17 cellular contexts compared by ENCODE assay signal in the genomic region with DNA sequence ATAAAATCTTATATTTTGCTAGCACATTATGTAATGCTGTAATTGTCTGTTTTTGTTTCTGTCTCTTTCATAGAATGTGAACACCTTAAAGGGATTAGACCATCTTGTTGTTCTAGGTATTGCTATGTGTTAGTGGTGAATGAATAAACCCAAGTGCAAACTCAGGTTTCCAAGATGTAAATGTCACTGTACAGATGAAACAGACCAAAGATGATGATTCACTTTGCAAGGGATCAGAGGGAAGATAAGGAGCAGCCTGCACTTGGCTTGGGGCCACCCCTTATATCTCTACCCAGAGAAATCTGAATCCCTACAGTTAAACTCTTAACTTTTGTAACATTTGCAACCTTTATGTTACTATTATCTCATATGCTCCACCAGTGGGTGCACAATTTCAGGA. TPM values are rescaled to one million over a fixed set of nuclear protein-coding genes. Genes with fewer than 3 reads are reported as not detected.
A peak's percentile ranks its signal among the peaks of the same experiment; 100 is the strongest.
DNase-seq lines count a peak whose midpoint lies in the region; ATAC-seq and TF ChIP-seq lines count a peak whose summit lies in the region.
"Had no signal": no experiment of that assay in that cellular context is flagged by ENCODE, and none has a peak within 500 bp of the region (broad histone marks: within the 10 kb centered on the region; RNA-seq: fewer than 3 reads in every experiment).

No MANE protein-coding gene starts in this region.

- no peaks in the 10 kb centered on the region for H3K9me3 ChIP-seq in testis
- H3K9me3 ChIP-seq: heart left ventricle had no signal

- no peaks in the 10 kb centered on the region for H3K36me3 ChIP-seq in testis (ENCODE audit: low read depth, missing control alignments)

- H3K27me3 ChIP-seq in testis = no peaks in the 10 kb centered on the region
- H3K27me3 ChIP-seq: heart left ventricle had no signal

- intact Hi-C loops in testis (cut with DNase I; ENCODE audit: low total_unique reads) = no loop called here

- H3K27ac Mint-ChIP-seq in activated naive CD4-positive, alpha-beta T cell treated with anti-CD3 and anti-CD28 coated beads, Interleukin-2, amount 50 U/mL, for 72 hours = peak overlapping the region in 1 of 2 donors; percentile 7
- H3K27ac Mint-ChIP-seq: activated T-helper 2 cell treated with anti-CD3 and anti-CD28 coated beads, Interferon-gamma antibody, Interleukin-2, Interleukin-4, amounts not matched to agents 10 μg/mL and 5 μg/mL and 100 μg/mL, durations not matched to agents 14 hours and 24 hours and 36 hours; H9 had no signal

- peak; percentile 99 for ATAC-seq in activated naive CD4-positive, alpha-beta T cell treated with anti-CD3 and anti-CD28 coated beads, Interleukin-2, amount 50 U/mL, for 72 hours
- ATAC-seq in HG02623 (IDR thresholded peaks at IDR 0.05; ENCODE audit: unreplicated experiment) = no peak
- ATAC-seq: heart left ventricle had no signal

- TF ChIP-seq POLR2A in erythroblast (IDR thresholded peaks at IDR 0.05; ENCODE audit: low read length) (no peak), testis (IDR thresholded peaks at IDR 0.05) (no peak)

- no peak for DNase-seq in activated naive CD4-positive, alpha-beta T cell treated with anti-CD3 and anti-CD28 coated beads, Interleukin-2, amount 50 U/mL, for 72 hours (ENCODE audit: low spot score in 2 of 2)
- no peak for DNase-seq in activated naive CD4-positive, alpha-beta T cell (lab: John Stamatoyannopoulos, UW)
- DNase-seq in RPMI7951 (ENCODE audit: low read depth) = peak; percentile 39
- peak; percentile 86 to 87 for DNase-seq in erythroblast (lab: John Stamatoyannopoulos, UW)
- DNase-seq in testis = peak; percentile 67
- no peak for DNase-seq in NCI-H345 (lab: John Stamatoyannopoulos, UW)
- no peak for DNase-seq in NCI-H187 treated with DMSO at 0.1 percent for 48 hours (lab: John Stamatoyannopoulos, UW)
- DNase-seq: activated CD4-positive, alpha-beta T cell treated with anti-CD3 and anti-CD28 coated beads, Interleukin-2, amount 50 U/mL, for 1 hour; COR-L47; H9; heart left ventricle; mesenchymal stem cell; NCI-H1694; SHP77 had no signal

- no peaks in the 10 kb centered on the region for H3K9me3 Mint-ChIP-seq in activated naive CD4-positive, alpha-beta T cell treated with anti-CD3 and anti-CD28 coated beads, Interleukin-2, amount 50 U/mL, for 72 hours
- H3K9me3 Mint-ChIP-seq: activated T-helper 2 cell treated with anti-CD3 and anti-CD28 coated beads, Interferon-gamma antibody, Interleukin-2, Interleukin-4, amounts not matched to agents 10 μg/mL and 5 μg/mL and 100 μg/mL, durations not matched to agents 14 hours and 24 hours and 36 hours; H9; neural crest cell had no signal

- no peaks in the 10 kb centered on the region for H3K36me3 Mint-ChIP-seq in activated naive CD4-positive, alpha-beta T cell treated with anti-CD3 and anti-CD28 coated beads, Interleukin-2, amount 50 U/mL, for 72 hours

- no peak overlapping the region for H3K4me3 ChIP-seq in testis
- H3K4me3 ChIP-seq: heart left ventricle had no signal

- no peak for TF ChIP-seq CTCF in testis (IDR thresholded peaks at IDR 0.05)

- H3K27ac ChIP-seq in testis = no peak overlapping the region
- H3K27ac ChIP-seq: heart left ventricle had no signal

- H3K4me1 ChIP-seq in testis = peaks cover 6% of the 10 kb centered on the region
- H3K4me1 ChIP-seq: heart left ventricle had no signal

RNA-seq across cellular contexts. Expression of a gene that starts 25.4 kb away (rescaled TPM):
- 100 to 1,000 TPM; 149 to 176 TPM for total RNA-seq in activated naive CD4-positive, alpha-beta T cell treated with anti-CD3 and anti-CD28 coated beads, Interleukin-2, amount 50 U/mL, for 72 hours
- 103 and 119 TPM in 2 replicates for total RNA-seq in RPMI7951 (2014; rRNA removed; shearing (Covaris generic))
- 100 to 1,000 TPM; 127 to 187 TPM for total RNA-seq in testis
- polyA plus RNA-seq in testis (ENCODE audit: insufficient read depth, low read depth, low replicate concordance) = 111 TPM

RNA-seq across cellular contexts. Expression of a gene that starts 26.3 kb away (rescaled TPM):
- 10 to 100 TPM; 23.9 to 24.3 TPM for total RNA-seq in activated naive CD4-positive, alpha-beta T cell treated with anti-CD3 and anti-CD28 coated beads, Interleukin-2, amount 50 U/mL, for 72 hours
- total RNA-seq in RPMI7951 (2014; rRNA removed; shearing (Covaris generic)) = 23.6 and 27.9 TPM in 2 replicates
- total RNA-seq in testis = 10 to 100 TPM; 42.6 to 63.4 TPM
- 30.9 TPM for polyA plus RNA-seq in testis (ENCODE audit: insufficient read depth, low read depth, low replicate concordance)

RNA-seq across cellular contexts. Expression of a gene that starts 51.1 kb away (rescaled TPM):
- 10 to 100 TPM; 35.8 to 43.4 TPM for total RNA-seq in activated naive CD4-positive, alpha-beta T cell treated with anti-CD3 and anti-CD28 coated beads, Interleukin-2, amount 50 U/mL, for 72 hours
- 56.0 and 63.9 TPM in 2 replicates for total RNA-seq in RPMI7951 (2014; rRNA removed; shearing (Covaris generic))
- 10 to 100 TPM; 20.1 to 26.3 TPM for total RNA-seq in testis
- 30.9 TPM for polyA plus RNA-seq in testis (ENCODE audit: insufficient read depth, low read depth, low replicate concordance)

Comparison
In these comparisons a context has a peak if more than half of its experiments do, and no peak if none do; other contexts are left out.
1. DNase-seq: peak in RPMI7951 (single experiment), erythroblast (2 of 2) and testis (single experiment); none in activated naive CD4-positive, alpha-beta T cell treated with anti-CD3 and anti-CD28 coated beads, Interleukin-2, amount 50 U/mL, for 72 hours (0 of 2), activated naive CD4-positive, alpha-beta T cell (0 of 4), NCI-H345 (single experiment) and NCI-H187 treated with DMSO at 0.1 percent for 48 hours (single experiment).